ENCODE assay signal across 1 cellular context in genomic region chr2:231051116-231051515, GRCh38.
TF ChIP-seq lines count a peak whose summit lies in the region.

No MANE protein-coding gene starts in this region.

TF ChIP-seq in HepG2, 621 proteins besides CTCF, POLR2A, EP300 and RAD21 (continues in another document):
- TF ChIP-seq ZNF768 (CRISPR knock-in tag; IDR thresholded peaks at IDR 0.05) = no peak
- TF ChIP-seq CREM (IDR thresholded peaks at IDR 0.05) = no peak
- TF ChIP-seq CREM (CRISPR knock-in tag; IDR thresholded peaks at IDR 0.05) = no peak
- TF ChIP-seq, protein P1, sequence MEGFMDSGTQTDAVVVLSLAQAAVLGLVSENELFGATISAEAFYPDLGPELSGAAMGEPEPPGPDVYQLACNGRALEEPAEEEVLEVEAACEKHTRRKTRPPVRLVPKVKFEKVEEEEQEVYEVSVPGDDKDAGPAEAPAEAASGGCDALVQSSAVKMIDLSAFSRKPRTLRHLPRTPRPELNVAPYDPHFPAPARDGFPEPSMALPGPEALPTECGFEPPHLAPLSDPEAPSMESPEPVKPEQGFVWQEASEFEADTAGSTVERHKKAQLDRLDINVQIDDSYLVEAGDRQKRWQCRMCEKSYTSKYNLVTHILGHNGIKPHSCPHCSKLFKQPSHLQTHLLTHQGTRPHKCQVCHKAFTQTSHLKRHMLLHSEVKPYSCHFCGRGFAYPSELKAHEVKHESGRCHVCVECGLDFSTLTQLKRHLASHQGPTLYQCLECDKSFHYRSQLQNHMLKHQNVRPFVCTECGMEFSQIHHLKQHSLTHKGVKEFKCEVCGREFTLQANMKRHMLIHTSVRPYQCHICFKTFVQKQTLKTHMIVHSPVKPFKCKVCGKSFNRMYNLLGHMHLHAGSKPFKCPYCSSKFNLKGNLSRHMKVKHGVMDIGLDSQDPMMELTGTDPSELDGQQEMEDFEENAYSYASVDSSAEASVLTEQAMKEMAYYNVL (CRISPR knock-in tag; IDR thresholded peaks at IDR 0.05; ENCODE audit: borderline replicate concordance) = no peak
- TF ChIP-seq, protein P2, sequence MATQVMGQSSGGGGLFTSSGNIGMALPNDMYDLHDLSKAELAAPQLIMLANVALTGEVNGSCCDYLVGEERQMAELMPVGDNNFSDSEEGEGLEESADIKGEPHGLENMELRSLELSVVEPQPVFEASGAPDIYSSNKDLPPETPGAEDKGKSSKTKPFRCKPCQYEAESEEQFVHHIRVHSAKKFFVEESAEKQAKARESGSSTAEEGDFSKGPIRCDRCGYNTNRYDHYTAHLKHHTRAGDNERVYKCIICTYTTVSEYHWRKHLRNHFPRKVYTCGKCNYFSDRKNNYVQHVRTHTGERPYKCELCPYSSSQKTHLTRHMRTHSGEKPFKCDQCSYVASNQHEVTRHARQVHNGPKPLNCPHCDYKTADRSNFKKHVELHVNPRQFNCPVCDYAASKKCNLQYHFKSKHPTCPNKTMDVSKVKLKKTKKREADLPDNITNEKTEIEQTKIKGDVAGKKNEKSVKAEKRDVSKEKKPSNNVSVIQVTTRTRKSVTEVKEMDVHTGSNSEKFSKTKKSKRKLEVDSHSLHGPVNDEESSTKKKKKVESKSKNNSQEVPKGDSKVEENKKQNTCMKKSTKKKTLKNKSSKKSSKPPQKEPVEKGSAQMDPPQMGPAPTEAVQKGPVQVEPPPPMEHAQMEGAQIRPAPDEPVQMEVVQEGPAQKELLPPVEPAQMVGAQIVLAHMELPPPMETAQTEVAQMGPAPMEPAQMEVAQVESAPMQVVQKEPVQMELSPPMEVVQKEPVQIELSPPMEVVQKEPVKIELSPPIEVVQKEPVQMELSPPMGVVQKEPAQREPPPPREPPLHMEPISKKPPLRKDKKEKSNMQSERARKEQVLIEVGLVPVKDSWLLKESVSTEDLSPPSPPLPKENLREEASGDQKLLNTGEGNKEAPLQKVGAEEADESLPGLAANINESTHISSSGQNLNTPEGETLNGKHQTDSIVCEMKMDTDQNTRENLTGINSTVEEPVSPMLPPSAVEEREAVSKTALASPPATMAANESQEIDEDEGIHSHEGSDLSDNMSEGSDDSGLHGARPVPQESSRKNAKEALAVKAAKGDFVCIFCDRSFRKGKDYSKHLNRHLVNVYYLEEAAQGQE (IDR thresholded peaks at IDR 0.05; ENCODE audit: borderline replicate concordance in 1 of 2, low read depth in 1 of 2, low read length in 2 of 2) = no peak
- no peak for TF ChIP-seq ZFP36L2 (CRISPR knock-in tag; IDR thresholded peaks at IDR 0.05)
- TF ChIP-seq ELF1 (CRISPR knock-in tag; IDR thresholded peaks at IDR 0.05) = no peak
- no peak for TF ChIP-seq SRSF9 (IDR thresholded peaks at IDR 0.05; ENCODE audit: borderline replicate concordance, insufficient read depth, low read depth, low read length, poor library complexity, severe bottlenecking)
- TF ChIP-seq HIC2 (CRISPR knock-in tag; IDR thresholded peaks at IDR 0.05; ENCODE audit: low read depth) = no peak
- TF ChIP-seq CBFB (CRISPR knock-in tag; IDR thresholded peaks at IDR 0.05) = no peak
- 0 out of 2 replicates have a peak, but pooled peaks have one; percentile 36 for TF ChIP-seq ZKSCAN8 (CRISPR knock-in tag; IDR thresholded peaks at IDR 0.05; ENCODE audit: borderline replicate concordance)
- TF ChIP-seq, protein P3, sequence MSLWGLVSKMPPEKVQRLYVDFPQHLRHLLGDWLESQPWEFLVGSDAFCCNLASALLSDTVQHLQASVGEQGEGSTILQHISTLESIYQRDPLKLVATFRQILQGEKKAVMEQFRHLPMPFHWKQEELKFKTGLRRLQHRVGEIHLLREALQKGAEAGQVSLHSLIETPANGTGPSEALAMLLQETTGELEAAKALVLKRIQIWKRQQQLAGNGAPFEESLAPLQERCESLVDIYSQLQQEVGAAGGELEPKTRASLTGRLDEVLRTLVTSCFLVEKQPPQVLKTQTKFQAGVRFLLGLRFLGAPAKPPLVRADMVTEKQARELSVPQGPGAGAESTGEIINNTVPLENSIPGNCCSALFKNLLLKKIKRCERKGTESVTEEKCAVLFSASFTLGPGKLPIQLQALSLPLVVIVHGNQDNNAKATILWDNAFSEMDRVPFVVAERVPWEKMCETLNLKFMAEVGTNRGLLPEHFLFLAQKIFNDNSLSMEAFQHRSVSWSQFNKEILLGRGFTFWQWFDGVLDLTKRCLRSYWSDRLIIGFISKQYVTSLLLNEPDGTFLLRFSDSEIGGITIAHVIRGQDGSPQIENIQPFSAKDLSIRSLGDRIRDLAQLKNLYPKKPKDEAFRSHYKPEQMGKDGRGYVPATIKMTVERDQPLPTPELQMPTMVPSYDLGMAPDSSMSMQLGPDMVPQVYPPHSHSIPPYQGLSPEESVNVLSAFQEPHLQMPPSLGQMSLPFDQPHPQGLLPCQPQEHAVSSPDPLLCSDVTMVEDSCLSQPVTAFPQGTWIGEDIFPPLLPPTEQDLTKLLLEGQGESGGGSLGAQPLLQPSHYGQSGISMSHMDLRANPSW (CRISPR knock-in tag; IDR thresholded peaks at IDR 0.05; ENCODE audit: borderline replicate concordance) = no peak
- TF ChIP-seq PHF8 (CRISPR knock-in tag; IDR thresholded peaks at IDR 0.05) = no peak; the same call in 1 of the 2 replicates
- TF ChIP-seq ZNF362 (CRISPR knock-in tag; IDR thresholded peaks at IDR 0.05; ENCODE audit: borderline replicate concordance) = no peak
- TF ChIP-seq, protein P4, sequence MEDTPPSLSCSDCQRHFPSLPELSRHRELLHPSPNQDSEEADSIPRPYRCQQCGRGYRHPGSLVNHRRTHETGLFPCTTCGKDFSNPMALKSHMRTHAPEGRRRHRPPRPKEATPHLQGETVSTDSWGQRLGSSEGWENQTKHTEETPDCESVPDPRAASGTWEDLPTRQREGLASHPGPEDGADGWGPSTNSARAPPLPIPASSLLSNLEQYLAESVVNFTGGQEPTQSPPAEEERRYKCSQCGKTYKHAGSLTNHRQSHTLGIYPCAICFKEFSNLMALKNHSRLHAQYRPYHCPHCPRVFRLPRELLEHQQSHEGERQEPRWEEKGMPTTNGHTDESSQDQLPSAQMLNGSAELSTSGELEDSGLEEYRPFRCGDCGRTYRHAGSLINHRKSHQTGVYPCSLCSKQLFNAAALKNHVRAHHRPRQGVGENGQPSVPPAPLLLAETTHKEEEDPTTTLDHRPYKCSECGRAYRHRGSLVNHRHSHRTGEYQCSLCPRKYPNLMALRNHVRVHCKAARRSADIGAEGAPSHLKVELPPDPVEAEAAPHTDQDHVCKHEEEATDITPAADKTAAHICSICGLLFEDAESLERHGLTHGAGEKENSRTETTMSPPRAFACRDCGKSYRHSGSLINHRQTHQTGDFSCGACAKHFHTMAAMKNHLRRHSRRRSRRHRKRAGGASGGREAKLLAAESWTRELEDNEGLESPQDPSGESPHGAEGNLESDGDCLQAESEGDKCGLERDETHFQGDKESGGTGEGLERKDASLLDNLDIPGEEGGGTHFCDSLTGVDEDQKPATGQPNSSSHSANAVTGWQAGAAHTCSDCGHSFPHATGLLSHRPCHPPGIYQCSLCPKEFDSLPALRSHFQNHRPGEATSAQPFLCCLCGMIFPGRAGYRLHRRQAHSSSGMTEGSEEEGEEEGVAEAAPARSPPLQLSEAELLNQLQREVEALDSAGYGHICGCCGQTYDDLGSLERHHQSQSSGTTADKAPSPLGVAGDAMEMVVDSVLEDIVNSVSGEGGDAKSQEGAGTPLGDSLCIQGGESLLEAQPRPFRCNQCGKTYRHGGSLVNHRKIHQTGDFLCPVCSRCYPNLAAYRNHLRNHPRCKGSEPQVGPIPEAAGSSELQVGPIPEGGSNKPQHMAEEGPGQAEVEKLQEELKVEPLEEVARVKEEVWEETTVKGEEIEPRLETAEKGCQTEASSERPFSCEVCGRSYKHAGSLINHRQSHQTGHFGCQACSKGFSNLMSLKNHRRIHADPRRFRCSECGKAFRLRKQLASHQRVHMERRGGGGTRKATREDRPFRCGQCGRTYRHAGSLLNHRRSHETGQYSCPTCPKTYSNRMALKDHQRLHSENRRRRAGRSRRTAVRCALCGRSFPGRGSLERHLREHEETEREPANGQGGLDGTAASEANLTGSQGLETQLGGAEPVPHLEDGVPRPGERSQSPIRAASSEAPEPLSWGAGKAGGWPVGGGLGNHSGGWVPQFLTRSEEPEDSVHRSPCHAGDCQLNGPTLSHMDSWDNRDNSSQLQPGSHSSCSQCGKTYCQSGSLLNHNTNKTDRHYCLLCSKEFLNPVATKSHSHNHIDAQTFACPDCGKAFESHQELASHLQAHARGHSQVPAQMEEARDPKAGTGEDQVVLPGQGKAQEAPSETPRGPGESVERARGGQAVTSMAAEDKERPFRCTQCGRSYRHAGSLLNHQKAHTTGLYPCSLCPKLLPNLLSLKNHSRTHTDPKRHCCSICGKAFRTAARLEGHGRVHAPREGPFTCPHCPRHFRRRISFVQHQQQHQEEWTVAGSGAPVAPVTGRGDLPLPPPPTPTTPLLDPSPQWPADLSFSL (CRISPR knock-in tag; IDR thresholded peaks at IDR 0.05) = no peak
- TF ChIP-seq ZC3H4 (CRISPR knock-in tag; IDR thresholded peaks at IDR 0.05; ENCODE audit: borderline replicate concordance) = peak; percentile 60; the same call in 1 of the 2 replicates
- TF ChIP-seq, protein P5, sequence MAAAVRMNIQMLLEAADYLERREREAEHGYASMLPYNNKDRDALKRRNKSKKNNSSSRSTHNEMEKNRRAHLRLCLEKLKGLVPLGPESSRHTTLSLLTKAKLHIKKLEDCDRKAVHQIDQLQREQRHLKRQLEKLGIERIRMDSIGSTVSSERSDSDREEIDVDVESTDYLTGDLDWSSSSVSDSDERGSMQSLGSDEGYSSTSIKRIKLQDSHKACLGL (CRISPR knock-in tag; IDR thresholded peaks at IDR 0.05) = no peak
- TF ChIP-seq SKI (IDR thresholded peaks at IDR 0.05; ENCODE audit: partially characterized antibody) = no peak
- no peak for TF ChIP-seq ZNF335 (CRISPR knock-in tag; IDR thresholded peaks at IDR 0.05)
- TF ChIP-seq RXRB (CRISPR knock-in tag; IDR thresholded peaks at IDR 0.05; ENCODE audit: borderline replicate concordance) = 0 out of 2 replicates have a peak, but pooled peaks have one; percentile 7
- TF ChIP-seq CREB1 (IDR thresholded peaks at IDR 0.05) = no peak
- no peak for TF ChIP-seq CREB1 (CRISPR knock-in tag; IDR thresholded peaks at IDR 0.05)
- peak; percentile 66 for TF ChIP-seq MED1 (CRISPR knock-in tag; IDR thresholded peaks at IDR 0.05)
- TF ChIP-seq ZNF205 (CRISPR knock-in tag; IDR thresholded peaks at IDR 0.05) = peak; percentile 9; the same call in 1 of the 2 replicates
- TF ChIP-seq AGO2 (optimal IDR thresholded peaks at IDR 0.05; ENCODE audit: low read depth, low read length) = no peak
- peak; percentile 54 for TF ChIP-seq SALL1 (CRISPR knock-in tag; IDR thresholded peaks at IDR 0.05)
- TF ChIP-seq, protein P6, sequence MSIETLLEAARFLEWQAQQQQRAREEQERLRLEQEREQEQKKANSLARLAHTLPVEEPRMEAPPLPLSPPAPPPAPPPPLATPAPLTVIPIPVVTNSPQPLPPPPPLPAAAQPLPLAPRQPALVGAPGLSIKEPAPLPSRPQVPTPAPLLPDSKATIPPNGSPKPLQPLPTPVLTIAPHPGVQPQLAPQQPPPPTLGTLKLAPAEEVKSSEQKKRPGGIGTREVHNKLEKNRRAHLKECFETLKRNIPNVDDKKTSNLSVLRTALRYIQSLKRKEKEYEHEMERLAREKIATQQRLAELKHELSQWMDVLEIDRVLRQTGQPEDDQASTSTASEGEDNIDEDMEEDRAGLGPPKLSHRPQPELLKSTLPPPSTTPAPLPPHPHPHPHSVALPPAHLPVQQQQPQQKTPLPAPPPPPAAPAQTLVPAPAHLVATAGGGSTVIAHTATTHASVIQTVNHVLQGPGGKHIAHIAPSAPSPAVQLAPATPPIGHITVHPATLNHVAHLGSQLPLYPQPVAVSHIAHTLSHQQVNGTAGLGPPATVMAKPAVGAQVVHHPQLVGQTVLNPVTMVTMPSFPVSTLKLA (IDR thresholded peaks at IDR 0.05) = no peak
- TF ChIP-seq THRA (CRISPR knock-in tag; IDR thresholded peaks at IDR 0.05; ENCODE audit: borderline replicate concordance) = no peak; the same call in 1 of the 2 replicates
- TF ChIP-seq RNF2 (conservative IDR thresholded peaks at IDR 0.05; ENCODE audit: low read depth) = no peak
- TF ChIP-seq NAIF1 (CRISPR knock-in tag; IDR thresholded peaks at IDR 0.05; ENCODE audit: borderline replicate concordance) = no peak
- TF ChIP-seq CBX1 (IDR thresholded peaks at IDR 0.05; ENCODE audit: low read depth) = peak; percentile 76
- no peak for TF ChIP-seq SMC3 (IDR thresholded peaks at IDR 0.05; ENCODE audit: low read length)
- no peak for TF ChIP-seq MEIS1 (CRISPR knock-in tag; IDR thresholded peaks at IDR 0.05; ENCODE audit: borderline replicate concordance)
- TF ChIP-seq ZNF841 (CRISPR knock-in tag; IDR thresholded peaks at IDR 0.05; ENCODE audit: borderline replicate concordance) = no peak
- TF ChIP-seq BORCS8-MEF2B (CRISPR knock-in tag; IDR thresholded peaks at IDR 0.05) = peak; percentile 82; the same call in 1 of the 2 replicates
- TF ChIP-seq NR2F6 (IDR thresholded peaks at IDR 0.05) = no peak; the same call in 1 of the 2 replicates
- peak; percentile 72 for TF ChIP-seq NR2F6 (CRISPR knock-in tag; IDR thresholded peaks at IDR 0.05)
